ENCODE assay signal across 16 cellular contexts in genomic region chr9:3887121-3887797, GRCh38.
DNase-seq lines count a peak whose midpoint lies in the region; ATAC-seq, FAIRE-seq and TF ChIP-seq lines count a peak whose summit lies in the region.
"Had no signal": no experiment of that assay in that cellular context is flagged by ENCODE, and none has a peak within 500 bp of the region (broad histone marks: within the 10 kb centered on the region; RNA-seq: fewer than 3 reads in every experiment).

No MANE protein-coding gene starts in this region.

- ATAC-seq in right lobe of liver (no peak), GM21825 (IDR thresholded peaks at IDR 0.05; ENCODE audit: unreplicated experiment) (no peak)
- ATAC-seq: Panc1 had no signal

- H3K79me2 ChIP-seq in neural cell (replicated peaks; ENCODE audit: insufficient read depth, low read length) = no peaks in the 10 kb centered on the region

- intact Hi-C loops in right lobe of liver (cut with DNase I) = no loop called here

- no peak for TF ChIP-seq CTCF in neural cell (IDR thresholded peaks at IDR 0.05; ENCODE audit: poor library complexity, severe bottlenecking)
- no peak for TF ChIP-seq CTCF in right lobe of liver (IDR thresholded peaks at IDR 0.05)
- no peak for TF ChIP-seq CTCF in BE2C (IDR thresholded peaks at IDR 0.05; ENCODE audit: low read depth, low read length)

- peak; percentile 31 for FAIRE-seq in HTR-8/SVneo (lab: Jason Lieb, UNC)
- FAIRE-seq: TTC549 had no signal

- H3K4me3 ChIP-seq in neural cell (ENCODE audit: low read length) (peak overlapping the region; percentile 44), right lobe of liver (no peak overlapping the region), BE2C (ENCODE audit: low read depth, low read length) (no peak overlapping the region)

- WGBS in right lobe of liver (ENCODE audit: insufficient coverage, low coverage, low lambda C conversion rate, missing lambda C conversion rate) = 82% methylated on average over 5 of the region's 6 CpGs

- no peak for TF ChIP-seq RAD21 in neural cell (conservative IDR thresholded peaks at IDR 0.05)

- H4K20me1 ChIP-seq in neural cell (ENCODE audit: insufficient read depth) = no peaks in the 10 kb centered on the region

- peak overlapping the region; percentile 26 for H3K4me2 ChIP-seq in neural cell (ENCODE audit: low read length)
- H3K4me2 ChIP-seq: KMS-11 had no signal

- H3F3A ChIP-seq in neural cell (ENCODE audit: insufficient read depth, low read length, poor library complexity, severe bottlenecking) = no peaks in the 10 kb centered on the region

- peak; percentile 99 for TF ChIP-seq EP300 in neural cell (conservative IDR thresholded peaks at IDR 0.05; ENCODE audit: poor library complexity, severe bottlenecking)

- H3K36me3 ChIP-seq in neural cell (ENCODE audit: insufficient read depth, low read length) = no peaks in the 10 kb centered on the region
- H3K36me3 ChIP-seq in right lobe of liver = no peaks in the 10 kb centered on the region
- no peaks in the 10 kb centered on the region for H3K36me3 ChIP-seq in BE2C

- H2AFZ ChIP-seq in neural cell (ENCODE audit: low read depth, low read length) = no peak overlapping the region

- no peaks in the 10 kb centered on the region for H3K9me2 ChIP-seq in neural cell (ENCODE audit: insufficient read depth, low read length)

- H3K4me1 ChIP-seq in right lobe of liver (no peaks in the 10 kb centered on the region), BE2C (no peaks in the 10 kb centered on the region)

- TF ChIP-seq POLR2A in right lobe of liver (IDR thresholded peaks at IDR 0.05) = no peak

- H3K9ac ChIP-seq in neural cell (ENCODE audit: low read length) = peak overlapping the region; percentile 43
- H3K9ac ChIP-seq: KMS-11 had no signal

- H3K27me3 ChIP-seq in neural cell (ENCODE audit: insufficient read depth, low read depth, low read length) (no peaks in the 10 kb centered on the region), right lobe of liver (no peaks in the 10 kb centered on the region), BE2C (0 out of 2 replicates have a peak, but pooled peaks cover 3% of the 10 kb centered on the region)

- H3K27ac ChIP-seq in neural cell (ENCODE audit: low read length) (peak overlapping the region; percentile 81), right lobe of liver (no peak overlapping the region)
- H3K27ac ChIP-seq: KMS-11 had no signal

- DNase-seq in HTR-8/SVneo (ENCODE audit: insufficient read length, low spot score) = no peak
- DNase-seq in NCI-H2107 (lab: John Stamatoyannopoulos, UW) = peak; percentile 68
- peak; percentile 79 for DNase-seq in NCI-H82 (lab: John Stamatoyannopoulos, UW)
- DNase-seq in dedifferentiated amniotic fluid mesenchymal stem cell (ENCODE audit: extremely low spot score) = no peak
- no peak for DNase-seq in right lobe of liver
- no peak for DNase-seq in BE2C
- DNase-seq: activated CD8-positive, alpha-beta T cell treated with anti-CD3 and anti-CD28 coated beads for 36 hours; DMS 273 treated with DMSO at 0.1 percent for 48 hours; effector memory CD4-positive, alpha-beta T cell; naive B cell; NCI-H1694 had no signal

- H3K9me3 ChIP-seq in neural cell (ENCODE audit: low read length) (no peaks in the 10 kb centered on the region), right lobe of liver (no peaks in the 10 kb centered on the region), BE2C (no peaks in the 10 kb centered on the region)

TF ChIP-seq in neural cell, 6 proteins besides CTCF, POLR2A, EP300 and RAD21:
- TF ChIP-seq EZH2 (IDR thresholded peaks at IDR 0.05; ENCODE audit: borderline replicate concordance, insufficient read depth, low read length, poor library complexity, severe bottlenecking) (no peak), MXI1 (conservative IDR thresholded peaks at IDR 0.05; ENCODE audit: poor library complexity, severe bottlenecking) (peak; percentile 50), SMC3 (conservative IDR thresholded peaks at IDR 0.05; ENCODE audit: poor library complexity) (peak; percentile 25), TAF1 (IDR thresholded peaks at IDR 0.05; ENCODE audit: low read depth) (no peak), POLR2AphosphoS5 (IDR thresholded peaks at IDR 0.05) (peak; percentile 92)
- TF ChIP-seq, protein P1, sequence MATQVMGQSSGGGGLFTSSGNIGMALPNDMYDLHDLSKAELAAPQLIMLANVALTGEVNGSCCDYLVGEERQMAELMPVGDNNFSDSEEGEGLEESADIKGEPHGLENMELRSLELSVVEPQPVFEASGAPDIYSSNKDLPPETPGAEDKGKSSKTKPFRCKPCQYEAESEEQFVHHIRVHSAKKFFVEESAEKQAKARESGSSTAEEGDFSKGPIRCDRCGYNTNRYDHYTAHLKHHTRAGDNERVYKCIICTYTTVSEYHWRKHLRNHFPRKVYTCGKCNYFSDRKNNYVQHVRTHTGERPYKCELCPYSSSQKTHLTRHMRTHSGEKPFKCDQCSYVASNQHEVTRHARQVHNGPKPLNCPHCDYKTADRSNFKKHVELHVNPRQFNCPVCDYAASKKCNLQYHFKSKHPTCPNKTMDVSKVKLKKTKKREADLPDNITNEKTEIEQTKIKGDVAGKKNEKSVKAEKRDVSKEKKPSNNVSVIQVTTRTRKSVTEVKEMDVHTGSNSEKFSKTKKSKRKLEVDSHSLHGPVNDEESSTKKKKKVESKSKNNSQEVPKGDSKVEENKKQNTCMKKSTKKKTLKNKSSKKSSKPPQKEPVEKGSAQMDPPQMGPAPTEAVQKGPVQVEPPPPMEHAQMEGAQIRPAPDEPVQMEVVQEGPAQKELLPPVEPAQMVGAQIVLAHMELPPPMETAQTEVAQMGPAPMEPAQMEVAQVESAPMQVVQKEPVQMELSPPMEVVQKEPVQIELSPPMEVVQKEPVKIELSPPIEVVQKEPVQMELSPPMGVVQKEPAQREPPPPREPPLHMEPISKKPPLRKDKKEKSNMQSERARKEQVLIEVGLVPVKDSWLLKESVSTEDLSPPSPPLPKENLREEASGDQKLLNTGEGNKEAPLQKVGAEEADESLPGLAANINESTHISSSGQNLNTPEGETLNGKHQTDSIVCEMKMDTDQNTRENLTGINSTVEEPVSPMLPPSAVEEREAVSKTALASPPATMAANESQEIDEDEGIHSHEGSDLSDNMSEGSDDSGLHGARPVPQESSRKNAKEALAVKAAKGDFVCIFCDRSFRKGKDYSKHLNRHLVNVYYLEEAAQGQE (IDR thresholded peaks at IDR 0.05; ENCODE audit: borderline replicate concordance) = peak; percentile 90

Comparison
In these comparisons a context has a peak if more than half of its experiments do, and no peak if none do; other contexts are left out.
1. DNase-seq: peak in NCI-H2107 (single experiment) and NCI-H82 (single experiment); none in HTR-8/SVneo (single experiment), dedifferentiated amniotic fluid mesenchymal stem cell (single experiment), right lobe of liver (0 of 3) and BE2C (single experiment).